8 cellular contexts compared by ENCODE assay signal in genomic region chr9:37036237-37037136, GRCh38. TPM values are rescaled to one million over a fixed set of nuclear protein-coding genes. Genes with fewer than 3 reads are reported as not detected.
DNase-seq lines count a peak whose midpoint lies in the region; TF ChIP-seq lines count a peak whose summit lies in the region.

No MANE protein-coding gene starts in this region.

- no peaks in the 10 kb centered on the region for H3K9me3 Mint-ChIP-seq in T-helper 1 cell treated with Interleukin-12 subunit alpha and Interleukin-12 subunit beta and Interleukin-4 antibody, amounts not matched to agents 30 μg/mL and 1 μg/mL, for 36 hours

- peaks cover 95% of the 10 kb centered on the region for H3K27me3 Mint-ChIP-seq in T-helper 1 cell treated with Interleukin-12 subunit alpha and Interleukin-12 subunit beta and Interleukin-4 antibody, amounts not matched to agents 30 μg/mL and 1 μg/mL, for 36 hours (ENCODE audit: low read depth)

- H3K9ac ChIP-seq in HUES48 (ENCODE audit: low read depth, low read length) = no peak overlapping the region

- TF ChIP-seq POLR2A in tibial nerve (IDR thresholded peaks at IDR 0.05) = no peak

- TF ChIP-seq CTCF in GM12874 (IDR thresholded peaks at IDR 0.05; ENCODE audit: insufficient read depth, low read depth, low read length) = peak; percentile 26; the same call in 1 of the 2 replicates
- TF ChIP-seq CTCF in tibial nerve (IDR thresholded peaks at IDR 0.05) = no peak

- H3K36me3 ChIP-seq in HUES48 (ENCODE audit: control insufficient read depth, insufficient read depth, low read length) (no peaks in the 10 kb centered on the region), ectodermal cell (ENCODE audit: control insufficient read depth, insufficient read depth, low read length) (no peaks in the 10 kb centered on the region), tibial nerve (no peaks in the 10 kb centered on the region)

- no peak overlapping the region for H3K27ac ChIP-seq in HUES48 (ENCODE audit: low read depth, low read length)
- no peak overlapping the region for H3K27ac ChIP-seq in ectodermal cell (ENCODE audit: insufficient read depth, low read depth, low read length, poor library complexity, severe bottlenecking)
- peak overlapping the region in 1 of 4 donors; percentile 68 for H3K27ac ChIP-seq in tibial nerve

- peaks cover 29% of the 10 kb centered on the region for H3K4me1 ChIP-seq in HUES48 (ENCODE audit: control insufficient read depth, insufficient read depth, low read length)
- H3K4me1 ChIP-seq in ectodermal cell (ENCODE audit: control insufficient read depth, insufficient read depth, low read length) = peaks cover 41% of the 10 kb centered on the region
- H3K4me1 ChIP-seq in mononuclear cell (ENCODE audit: insufficient read depth, low read length) = peaks cover 48% of the 10 kb centered on the region
- peaks cover 0 to 46% (median 23%) of the 10 kb centered on the region in 4 donors for H3K4me1 ChIP-seq in tibial nerve

- H3K4me3 ChIP-seq in HUES48 (ENCODE audit: low read depth, low read length) = peak overlapping the region; percentile 58
- H3K4me3 ChIP-seq in ectodermal cell (ENCODE audit: insufficient read depth, low read depth, low read length) = peak overlapping the region; percentile 29
- H3K4me3 ChIP-seq in mononuclear cell (ENCODE audit: low read length) = peak overlapping the region; percentile 44
- H3K4me3 ChIP-seq in tibial nerve = peak overlapping the region; percentile 23 to 56 (median 49)

- H3K27ac Mint-ChIP-seq in T-helper 1 cell treated with Interleukin-12 subunit alpha and Interleukin-12 subunit beta and Interleukin-4 antibody, amounts not matched to agents 30 μg/mL and 1 μg/mL, for 36 hours = peak overlapping the region; percentile 68

- H3K27me3 ChIP-seq in HUES48 (ENCODE audit: control insufficient read depth, insufficient read depth, low read length) = peaks cover 100% of the 10 kb centered on the region
- H3K27me3 ChIP-seq in ectodermal cell (ENCODE audit: control insufficient read depth, insufficient read depth, low read length, poor library complexity, severe bottlenecking) = peaks cover 98% of the 10 kb centered on the region
- peaks cover 90% of the 10 kb centered on the region for H3K27me3 ChIP-seq in mononuclear cell (ENCODE audit: insufficient read depth, low read length)
- H3K27me3 ChIP-seq in tibial nerve = peaks cover 0 to 100% of the 10 kb centered on the region in 2 donors

- H3K36me3 Mint-ChIP-seq in T-helper 1 cell treated with Interleukin-12 subunit alpha and Interleukin-12 subunit beta and Interleukin-4 antibody, amounts not matched to agents 30 μg/mL and 1 μg/mL, for 36 hours (ENCODE audit: low read depth) = peaks cover 10% of the 10 kb centered on the region

- peak overlapping the region; percentile 90 for H3K4me3 Mint-ChIP-seq in T-helper 1 cell treated with Interleukin-12 subunit alpha and Interleukin-12 subunit beta and Interleukin-4 antibody, amounts not matched to agents 30 μg/mL and 1 μg/mL, for 36 hours

- peaks cover 21% of the 10 kb centered on the region for H3K4me1 Mint-ChIP-seq in T-helper 1 cell treated with Interleukin-12 subunit alpha and Interleukin-12 subunit beta and Interleukin-4 antibody, amounts not matched to agents 30 μg/mL and 1 μg/mL, for 36 hours (ENCODE audit: low read depth)

- H3K9me3 ChIP-seq in HUES48 (ENCODE audit: control insufficient read depth, insufficient read depth, low read length) = no peaks in the 10 kb centered on the region
- no peaks in the 10 kb centered on the region for H3K9me3 ChIP-seq in ectodermal cell (ENCODE audit: control insufficient read depth, low read length)
- no peaks in the 10 kb centered on the region for H3K9me3 ChIP-seq in mononuclear cell (ENCODE audit: low read depth, low read length)
- H3K9me3 ChIP-seq in tibial nerve = no peaks in the 10 kb centered on the region

- DNase-seq in tibial nerve (ENCODE audit: low spot score in 2 of 2) = peak in 1 of 2 donors; percentile 18
- no peak for DNase-seq in SKM-1 (lab: John Stamatoyannopoulos, UW; ENCODE audit: unreplicated experiment)
- no peak for DNase-seq in NCI-H345 treated with DMSO at 0.1 percent for 48 hours (lab: John Stamatoyannopoulos, UW; ENCODE audit: unreplicated experiment)

- WGBS in ectodermal cell, 2 experiments = 1% methylated on average over 76 of the region's 76 CpGs
- WGBS in tibial nerve, 2 donors = 4% methylated on average over 43 to 64 of the region's 76 CpGs

- peak in 1 of 2 donors; percentile 28 for TF ChIP-seq EP300 in tibial nerve (IDR thresholded peaks at IDR 0.05)

RNA-seq across cellular contexts. Expression of gene PAX5, which starts 2.4 kb away (rescaled TPM):
- polyA plus RNA-seq in ectodermal cell (2013, experiment 1 of 4) = 0.31 TPM
- polyA plus RNA-seq in ectodermal cell (2013, experiment 2 of 4) = 0.27 TPM
- polyA plus RNA-seq in ectodermal cell (2013, experiment 3 of 4) = 0.16 TPM
- polyA plus RNA-seq in ectodermal cell (2013, experiment 4 of 4) = 0.08 TPM
- 12.6 TPM for total RNA-seq in mononuclear cell
- total RNA-seq in tibial nerve = not detected

Comparison
In these comparisons a context has a peak if more than half of its experiments do, and no peak if none do; other contexts are left out.
1. RNA of gene PAX5, which starts 2.4 kb away (total RNA-seq): 12.6 TPM in mononuclear cell (single experiment); not detected in tibial nerve; every median in the first group is over 10 times any median in the second.
2. Peak in every context shown above with its lines, with median percentiles within 50 percentile points of each other: H3K4me3 ChIP-seq.